Comparison of ENCODE assay signal across 19 cellular contexts in genomic region chr14:33733721-33734120, GRCh38.
"Had no signal": no experiment of that assay in that cellular context is flagged by ENCODE, and none has a peak within 500 bp of the region (broad histone marks: within the 10 kb centered on the region; RNA-seq: fewer than 3 reads in every experiment).

No MANE protein-coding gene starts in this region.

- ATAC-seq: Panc1, PC-3 had no signal

- DNase-seq: Kasumi-1, KBM-7, MM.1S, NCI-H1092 treated with DMSO at 0.1 percent for 48 hours, NCI-H1436, NCI-H187, NCI-H2029, NCI-H2081 treated with DMSO at 0.1 percent for 48 hours, NCI-H2171, NCI-H226, NCI-H446, NCI-H510A, NCI-H524 treated with DMSO at 0.1 percent for 48 hours, NCI-H69, NCI-H774, PC-3, SHP77 had no signal

- H3K27ac ChIP-seq: RWPE1 had no signal
